In genomic region chr9:114366334-114367128, GRCh38 we compare ENCODE assay signal across 10 cellular contexts. TPM values are rescaled to one million over a fixed set of nuclear protein-coding genes. Genes with fewer than 3 reads are reported as not detected.
DNase-seq lines count a peak whose midpoint lies in the region; ATAC-seq and TF ChIP-seq lines count a peak whose summit lies in the region.
"Had no signal": no experiment of that assay in that cellular context is flagged by ENCODE, and none has a peak within 500 bp of the region (broad histone marks: within the 10 kb centered on the region; RNA-seq: fewer than 3 reads in every experiment).

No MANE protein-coding gene starts in this region.

- H2AFZ ChIP-seq in fibroblast of lung (ENCODE audit: low read length): no peak overlapping the region

- ATAC-seq in HG03060 (IDR thresholded peaks at IDR 0.05; ENCODE audit: low read depth, unreplicated experiment): peak; percentile 43
- ATAC-seq in stimulated activated naive CD8-positive, alpha-beta T cell treated with anti-CD3 and anti-CD28 coated beads, Interleukin-15, Interleukin-2, amounts not matched to agents 100 U/mL and 50 U/mL, for 24 hours: peak; percentile 62

- H3K27me3 ChIP-seq in fibroblast of lung (ENCODE audit: control insufficient read depth, insufficient read depth, low read length): no peaks in the 10 kb centered on the region

- no peak for TF ChIP-seq CTCF in fibroblast of lung (conservative IDR thresholded peaks at IDR 0.05 in 1 of 2, IDR thresholded peaks at IDR 0.05 in 1 of 2; ENCODE audit: low read depth in 1 of 2, low read length in 2 of 2)

- DNase-seq in activated naive CD4-positive, alpha-beta T cell treated with Interleukin-2 at 50 U/mL for 16 hours: peak; percentile 42
- DNase-seq in activated naive CD4-positive, alpha-beta T cell (lab: John Stamatoyannopoulos, UW): no peak
- peak; percentile 36 for DNase-seq in SIG-M5 (lab: John Stamatoyannopoulos, UW)
- DNase-seq in fibroblast of lung (ENCODE audit: low read depth in 2 of 2): peak; percentile 92 to 97
- no peak for DNase-seq in stimulated activated naive CD8-positive, alpha-beta T cell treated with anti-CD3 and anti-CD28 coated beads, Interleukin-15, Interleukin-2, amounts not matched to agents 100 U/mL and 50 U/mL, for 24 hours
- no peak for DNase-seq in NCI-H2196 (lab: John Stamatoyannopoulos, UW; ENCODE audit: unreplicated experiment)
- no peak for DNase-seq in effector CD8-positive, alpha-beta T cell (lab: John Stamatoyannopoulos, UW)

- peaks cover 11% of the 10 kb centered on the region for H3K4me1 ChIP-seq in fibroblast of lung (ENCODE audit: control insufficient read depth, extremely low read depth, insufficient read depth, low read length)

- peak overlapping the region; percentile 58 for H3K4me2 ChIP-seq in fibroblast of lung (ENCODE audit: extremely low read depth, insufficient read depth, low read length)

- no peaks in the 10 kb centered on the region for H3K79me2 ChIP-seq in fibroblast of lung (ENCODE audit: control insufficient read depth, insufficient read depth, low read length)

- H4K20me1 ChIP-seq in fibroblast of lung (ENCODE audit: control insufficient read depth, extremely low read depth, insufficient read depth, low read length): no peaks in the 10 kb centered on the region

- peak overlapping the region; percentile 56 for H3K27ac ChIP-seq in fibroblast of lung (ENCODE audit: insufficient read depth, low read length)

- H3K9me3 ChIP-seq in fibroblast of lung (ENCODE audit: control insufficient read depth, insufficient read depth, low read depth, low read length): no peaks in the 10 kb centered on the region

- H3K4me3 ChIP-seq in fibroblast of lung (replicated peaks in 1 of 4; ENCODE audit: control extremely low read depth in 1 of 4, insufficient read depth in 1 of 4, low read depth in 3 of 4, low read length in 4 of 4): no peak overlapping the region

- H3K9ac ChIP-seq in fibroblast of lung (ENCODE audit: insufficient read depth, low read length): no peak overlapping the region

- peaks cover 9% of the 10 kb centered on the region for H3K36me3 ChIP-seq in fibroblast of lung (ENCODE audit: control insufficient read depth, insufficient read depth, low read length)

RNA-seq across cellular contexts. Expression of gene AKNA, which starts 21.3 kb away (rescaled TPM):
- 9.8 and 19.3 TPM in 2 replicates for total RNA-seq in fibroblast of lung
- 3.7 and 5.6 TPM in 2 replicates for polyA plus RNA-seq in fibroblast of lung
- polyA plus RNA-seq in fibroblast of lung (2012): 4.2 and 7.2 TPM in 2 replicates
- 12.6 and 17.4 TPM in 2 replicates for polyA minus RNA-seq in fibroblast of lung (ENCODE audit: low replicate concordance)

RNA-seq across cellular contexts. Expression of gene ORM2, which starts 36.9 kb away (rescaled TPM):
- not detected in 2 replicates for total RNA-seq in fibroblast of lung
- polyA plus RNA-seq in fibroblast of lung: not detected in 2 replicates
- not detected in 2 replicates for polyA plus RNA-seq in fibroblast of lung (2012)
- not detected in 2 replicates for polyA minus RNA-seq in fibroblast of lung (ENCODE audit: low replicate concordance)
- total RNA-seq: dermis microvascular lymphatic vessel endothelial cell, temporal lobe had no signal

RNA-seq across cellular contexts. Expression of gene ORM1, which starts 43.6 kb away (rescaled TPM):
- not detected in 2 replicates for total RNA-seq in fibroblast of lung
- polyA plus RNA-seq in fibroblast of lung: not detected in 2 replicates
- polyA plus RNA-seq in fibroblast of lung (2012): not detected in 2 replicates
- not detected in 2 replicates for polyA minus RNA-seq in fibroblast of lung (ENCODE audit: low replicate concordance)
- total RNA-seq: dermis microvascular lymphatic vessel endothelial cell, temporal lobe had no signal

Comparison
In these comparisons a context has a peak if more than half of its experiments do, and no peak if none do; other contexts are left out.
1. DNase-seq: peak in activated naive CD4-positive, alpha-beta T cell treated with Interleukin-2 at 50 U/mL for 16 hours (single experiment), SIG-M5 (single experiment) and fibroblast of lung (2 of 2); none in activated naive CD4-positive, alpha-beta T cell (0 of 4), stimulated activated naive CD8-positive, alpha-beta T cell treated with anti-CD3 and anti-CD28 coated beads, Interleukin-15, Interleukin-2, amounts not matched to agents 100 U/mL and 50 U/mL, for 24 hours (single experiment), NCI-H2196 (single experiment) and effector CD8-positive, alpha-beta T cell (single experiment).